Comparison of ENCODE assay signal across 8 cellular contexts in the genomic region with DNA sequence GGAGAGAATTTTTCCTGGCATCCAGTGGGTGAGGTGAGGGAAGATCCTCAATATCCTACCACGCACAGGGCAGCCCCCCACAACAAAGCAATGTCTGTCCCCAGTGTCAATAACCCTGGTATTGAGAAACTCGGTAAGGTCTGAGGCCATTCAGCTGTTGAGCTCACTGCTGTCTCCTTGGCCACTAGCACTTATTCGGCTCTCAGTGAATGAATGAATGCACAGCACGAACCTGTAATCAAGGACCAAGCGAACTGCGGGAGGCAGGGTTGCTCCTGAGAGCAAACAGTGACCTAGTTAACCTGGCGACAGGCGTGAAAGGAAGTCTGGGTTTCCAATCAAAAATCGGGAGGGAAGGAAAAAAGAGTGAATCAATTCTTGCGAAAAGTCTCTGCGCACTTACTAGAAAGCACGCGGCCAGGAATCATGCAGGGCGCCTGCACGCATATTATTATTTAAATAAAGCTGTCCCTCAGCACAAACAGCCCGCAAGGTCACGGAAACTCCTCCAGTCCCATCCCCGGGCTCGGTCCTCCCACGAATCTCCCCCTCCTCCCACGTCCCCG. TPM values are rescaled to one million over a fixed set of nuclear protein-coding genes. Genes with fewer than 3 reads are reported as not detected.
DNase-seq lines count a peak whose midpoint lies in the region; ATAC-seq, FAIRE-seq and TF ChIP-seq lines count a peak whose summit lies in the region.

No MANE protein-coding gene starts in this region.

- H3K4me3 ChIP-seq in LNCaP clone FGC (ENCODE audit: low read depth, low read length) (peak overlapping the region; percentile 85), HepG2 (replicated peaks in 1 of 3; ENCODE audit: insufficient read depth in 1 of 3, low read depth in 2 of 3, low read length in 3 of 3) (peak overlapping the region; percentile 81 to 87 (median 82))

- H3K9me3 ChIP-seq in HepG2 (ENCODE audit: low read length): no peaks in the 10 kb centered on the region

- H3K4me1 Mint-ChIP-seq in activated naive CD4-positive, alpha-beta T cell treated with anti-CD3 and anti-CD28 coated beads, Interleukin-2, amount 50 U/mL, for 24 hours: peaks cover 29% of the 10 kb centered on the region
- H3K4me1 Mint-ChIP-seq in brain: peaks cover 43% of the 10 kb centered on the region
- peaks cover 15% of the 10 kb centered on the region for H3K4me1 Mint-ChIP-seq in type B pancreatic cell (ENCODE audit: unreplicated experiment)

- no peaks in the 10 kb centered on the region for H4K20me1 ChIP-seq in HepG2 (ENCODE audit: insufficient read depth, low read length)

- H3K4me1 ChIP-seq in HepG2 (ENCODE audit: insufficient read depth, low read length): peaks cover 44% of the 10 kb centered on the region

- peak overlapping the region; percentile 99 for H3K27ac Mint-ChIP-seq in activated naive CD4-positive, alpha-beta T cell treated with anti-CD3 and anti-CD28 coated beads, Interleukin-2, amount 50 U/mL, for 24 hours
- H3K27ac Mint-ChIP-seq in brain: peak overlapping the region; percentile 98 to 100 (median 99)
- peak overlapping the region; percentile 99 for H3K27ac Mint-ChIP-seq in type B pancreatic cell

- H3K27me3 Mint-ChIP-seq in activated naive CD4-positive, alpha-beta T cell treated with anti-CD3 and anti-CD28 coated beads, Interleukin-2, amount 50 U/mL, for 24 hours: no peaks in the 10 kb centered on the region
- H3K27me3 Mint-ChIP-seq in brain (no peaks in the 10 kb centered on the region), type B pancreatic cell (no peaks in the 10 kb centered on the region)

- TF ChIP-seq RAD21 in HepG2 (CRISPR knock-in tag; IDR thresholded peaks at IDR 0.05): no peak

- intact Hi-C loops in HepG2 (cut with micrococcal nuclease; ENCODE audit: unreplicated experiment): no loop called here

- H3K79me2 ChIP-seq in HepG2 (ENCODE audit: insufficient read depth, low read length): no peaks in the 10 kb centered on the region

- TF ChIP-seq POLR2A in HepG2 (IDR thresholded peaks at IDR 0.05; ENCODE audit: insufficient read depth in 1 of 2, low read depth in 2 of 2, low read length in 2 of 2): peak in 1 of 2 experiments; percentile 36; a peak in 2 of 4 replicates

- TSS peak; percentile 60 for BruUV-seq in HepG2 (replicated peaks; lab: Mats Ljungman, UMichigan)

- no peaks in the 10 kb centered on the region; a peak in 1 of 5 replicates for H3K27me3 ChIP-seq in HepG2 (ENCODE audit: control insufficient read depth in 1 of 2, insufficient read depth in 2 of 2, low read length in 2 of 2)

- H3K27ac ChIP-seq in HepG2 (ENCODE audit: extremely low read length, insufficient read depth, low read length): peak overlapping the region; percentile 96

- WGBS in HepG2 (ENCODE audit: low lambda C conversion rate): 1% methylated on average over 18 of the region's 22 CpGs

- 0 out of 4 replicates have a peak, but pooled peaks of 1 of the 2 experiments have one; percentile 8 for TF ChIP-seq EP300 in HepG2 (IDR thresholded peaks at IDR 0.05; ENCODE audit: low read depth in 2 of 2, low read length in 2 of 2)
- TF ChIP-seq EP300 in HepG2 (CRISPR knock-in tag; IDR thresholded peaks at IDR 0.05; ENCODE audit: borderline replicate concordance): 0 out of 2 replicates have a peak, but pooled peaks have one; percentile 46

- H3K9me3 Mint-ChIP-seq in activated naive CD4-positive, alpha-beta T cell treated with anti-CD3 and anti-CD28 coated beads, Interleukin-2, amount 50 U/mL, for 24 hours: no peaks in the 10 kb centered on the region
- H3K9me3 Mint-ChIP-seq in brain: peaks cover 0 to 2% (median 0%) of the 10 kb centered on the region in 5 experiments
- no peaks in the 10 kb centered on the region for H3K9me3 Mint-ChIP-seq in type B pancreatic cell

- peaks cover 13% of the 10 kb centered on the region for H3K36me3 Mint-ChIP-seq in activated naive CD4-positive, alpha-beta T cell treated with anti-CD3 and anti-CD28 coated beads, Interleukin-2, amount 50 U/mL, for 24 hours
- H3K36me3 Mint-ChIP-seq in brain (peaks cover 17% of the 10 kb centered on the region), type B pancreatic cell (no peaks in the 10 kb centered on the region)

- CTCF ChIA-PET in HepG2 (lab: Yijun Ruan, JAX; ENCODE audit: low intra/inter-chr PET ratio, low total read pairs): interaction anchor here (1.0 kb wide), 1 partner anchor 19 kb away, joined by 4 read pairs; no protein-coding TSS in a partner anchor

- FAIRE-seq in HepG2 (lab: Jason Lieb, UNC): no peak

- DNase-seq in activated naive CD4-positive, alpha-beta T cell treated with anti-CD3 and anti-CD28 coated beads, Interleukin-2, amount 50 U/mL, for 16 hours: no peak
- DNase-seq in LNCaP clone FGC (ENCODE audit: low read depth) (no peak), HepG2 (ENCODE audit: low spot score) (peak; percentile 67), type B pancreatic cell (ENCODE audit: extremely low spot score, unreplicated experiment) (no peak), COLO829 (ENCODE audit: low spot score) (no peak)

- H3K9ac ChIP-seq in HepG2 (ENCODE audit: insufficient read depth, low read depth, low read length): peak overlapping the region; percentile 94

- in situ Hi-C loops in HepG2 (cut with HindIII; ENCODE audit: extremely low pct_ligation_motif_present, low pct_unique_long_range_greater_than_20kb): loop anchor here (10.0 kb wide), 1 partner anchor 239 kb away; no protein-coding TSS in a partner anchor

- peaks cover 4 to 9% of the 10 kb centered on the region in 2 experiments; a peak in 3 of 5 replicates for H3K36me3 ChIP-seq in HepG2 (replicated peaks in 1 of 2; ENCODE audit: control insufficient read depth in 1 of 2, insufficient read depth in 2 of 2, low read length in 2 of 2)

- peak overlapping the region; percentile 56 for H2AFZ ChIP-seq in HepG2 (ENCODE audit: low read length)

- POLR2A ChIA-PET in HepG2 (lab: Yijun Ruan, JAX): interaction anchor here (0.7 to 2.5 kb wide), 7 partner anchors 19 to 203 kb away, joined by 3 to 8 read pairs (median 4); a partner anchor contains a TSS

- TF ChIP-seq CTCF in LNCaP clone FGC (IDR thresholded peaks at IDR 0.05; ENCODE audit: control insufficient read depth, extremely low read depth, insufficient read depth): no peak
- TF ChIP-seq CTCF in brain (conservative IDR thresholded peaks at IDR 0.05): no peak
- no peak for TF ChIP-seq CTCF in HepG2 (CRISPR knock-in tag; IDR thresholded peaks at IDR 0.05)
- TF ChIP-seq CTCF in type B pancreatic cell (conservative IDR thresholded peaks at IDR 0.05): no peak

- peak overlapping the region; percentile 94 for H3K4me3 Mint-ChIP-seq in activated naive CD4-positive, alpha-beta T cell treated with anti-CD3 and anti-CD28 coated beads, Interleukin-2, amount 50 U/mL, for 24 hours
- H3K4me3 Mint-ChIP-seq in brain (peak overlapping the region; percentile 88 to 96 (median 93)), type B pancreatic cell (peak overlapping the region; percentile 95)

- ATAC-seq in HepG2 (peak; percentile 22), HG02973 (IDR thresholded peaks at IDR 0.05; ENCODE audit: unreplicated experiment) (no peak)

- peak overlapping the region; percentile 99 for H3K4me2 ChIP-seq in HepG2 (ENCODE audit: low read depth, low read length)

RNA-seq across cellular contexts. Expression of a gene that starts 0.5 kb away (rescaled TPM):
- polyA plus RNA-seq in brain (ENCODE audit: insufficient read depth, low read depth, low replicate concordance) (10.8 TPM), HepG2 (2011; rRNA removed) (9.5 and 11.5 TPM in 2 replicates)
- total RNA-seq in HepG2 (2016; rRNA removed; fragmentation: Illumina TruSeq; extraction: Trizol) (17.8 and 23.7 TPM in 2 replicates), type B pancreatic cell (ENCODE audit: low replicate concordance) (13.4 and 16.3 TPM in 2 replicates)
- total RNA-seq in HepG2 (2016; cell fraction: cytosol; rRNA removed; fragmentation: Illumina TruSeq; extraction: Trizol; ENCODE audit: low read depth): 9.8 and 10.4 TPM in 2 replicates
- total RNA-seq in HepG2 (2016; cell fraction: insoluble cytoplasmic fraction; rRNA removed; fragmentation: Illumina TruSeq; extraction: Trizol): 18.7 and 21.4 TPM in 2 replicates
- 21.2 and 21.4 TPM in 2 replicates for total RNA-seq in HepG2 (2016; cell fraction: membrane; rRNA removed; fragmentation: Illumina TruSeq; extraction: Trizol)
- total RNA-seq in HepG2 (2016; cell fraction: nucleus; rRNA removed; fragmentation: Illumina TruSeq; extraction: Trizol): 14.7 and 22.2 TPM in 2 replicates
- polyA plus RNA-seq in HepG2 (2011; cell fraction: cytosol; rRNA removed): 9.2 TPM in 2 replicates
- polyA plus RNA-seq in HepG2 (2011; cell fraction: nucleus; rRNA removed): 8.4 and 10.1 TPM in 2 replicates
- 9.5 and 10.4 TPM in 2 replicates for polyA plus RNA-seq in HepG2 (2012)
- 14.1 and 14.3 TPM in 2 replicates for polyA plus RNA-seq in HepG2 (2016; cell fraction: cytosol; fragmentation: Illumina TruSeq; extraction: Trizol; ENCODE audit: low read depth)
- 19.6 and 24.3 TPM in 2 replicates for polyA plus RNA-seq in HepG2 (2016; cell fraction: insoluble cytoplasmic fraction; fragmentation: Illumina TruSeq; extraction: Trizol; ENCODE audit: low read depth)
- polyA plus RNA-seq in HepG2 (2016; cell fraction: membrane; fragmentation: Illumina TruSeq; extraction: Trizol; ENCODE audit: low read depth): 20.7 and 22.5 TPM in 2 replicates
- 17.7 and 21.4 TPM in 2 replicates for polyA plus RNA-seq in HepG2 (2016; cell fraction: nucleus; fragmentation: Illumina TruSeq; extraction: Trizol; ENCODE audit: insufficient read depth, low read depth)
- polyA minus RNA-seq in HepG2 (2011; rRNA and poly(A)+ RNA removed; ENCODE audit: low replicate concordance): 53.1 and 99.1 TPM in 2 replicates
- polyA minus RNA-seq in HepG2 (2011; cell fraction: cytosol; rRNA and poly(A)+ RNA removed): 8.2 and 10.2 TPM in 2 replicates
- polyA minus RNA-seq in HepG2 (2011; cell fraction: nucleus; rRNA and poly(A)+ RNA removed): 36.4 and 39.8 TPM in 2 replicates

RNA-seq across cellular contexts. Expression of a gene that starts 41.6 kb away (rescaled TPM):
- polyA plus RNA-seq in brain (ENCODE audit: insufficient read depth, low read depth, low replicate concordance): not detected
- not detected in 2 replicates for total RNA-seq in HepG2 (2016; rRNA removed; fragmentation: Illumina TruSeq; extraction: Trizol)
- total RNA-seq in HepG2 (2016; cell fraction: cytosol; rRNA removed; fragmentation: Illumina TruSeq; extraction: Trizol; ENCODE audit: low read depth): not detected in 2 replicates
- not detected in 2 replicates for total RNA-seq in HepG2 (2016; cell fraction: insoluble cytoplasmic fraction; rRNA removed; fragmentation: Illumina TruSeq; extraction: Trizol)
- total RNA-seq in HepG2 (2016; cell fraction: membrane; rRNA removed; fragmentation: Illumina TruSeq; extraction: Trizol): not detected in 2 replicates
- not detected in 2 replicates for total RNA-seq in HepG2 (2016; cell fraction: nucleus; rRNA removed; fragmentation: Illumina TruSeq; extraction: Trizol)
- polyA plus RNA-seq in HepG2 (2011; rRNA removed): not detected in 2 replicates
- polyA plus RNA-seq in HepG2 (2011; cell fraction: cytosol; rRNA removed): not detected in 2 replicates
- polyA plus RNA-seq in HepG2 (2011; cell fraction: nucleus; rRNA removed): not detected in 2 replicates
- polyA plus RNA-seq in HepG2 (2012): 0.41 TPM in 1 of 2 replicates, not detected in the other
- polyA plus RNA-seq in HepG2 (2016; cell fraction: cytosol; fragmentation: Illumina TruSeq; extraction: Trizol; ENCODE audit: low read depth): not detected in 2 replicates
- not detected in 2 replicates for polyA plus RNA-seq in HepG2 (2016; cell fraction: insoluble cytoplasmic fraction; fragmentation: Illumina TruSeq; extraction: Trizol; ENCODE audit: low read depth)
- not detected in 2 replicates for polyA plus RNA-seq in HepG2 (2016; cell fraction: membrane; fragmentation: Illumina TruSeq; extraction: Trizol; ENCODE audit: low read depth)
- not detected in 2 replicates for polyA plus RNA-seq in HepG2 (2016; cell fraction: nucleus; fragmentation: Illumina TruSeq; extraction: Trizol; ENCODE audit: insufficient read depth, low read depth)
- not detected in 2 replicates for polyA minus RNA-seq in HepG2 (2011; rRNA and poly(A)+ RNA removed; ENCODE audit: low replicate concordance)
- polyA minus RNA-seq in HepG2 (2011; cell fraction: cytosol; rRNA and poly(A)+ RNA removed): not detected in 2 replicates
- polyA minus RNA-seq in HepG2 (2011; cell fraction: nucleus; rRNA and poly(A)+ RNA removed): not detected in 2 replicates
- not detected in 2 replicates for total RNA-seq in type B pancreatic cell (ENCODE audit: low replicate concordance)
